ENCODE assay signal across 8 cellular contexts in genomic region chr2:142259356-142259755, GRCh38.
"Had no signal": no experiment of that assay in that cellular context is flagged by ENCODE, and none has a peak within 500 bp of the region (broad histone marks: within the 10 kb centered on the region; RNA-seq: fewer than 3 reads in every experiment).

No MANE protein-coding gene starts in this region.

- FAIRE-seq: H1, H54 had no signal

- H3K9ac ChIP-seq: GM23248 had no signal

- H3K27ac ChIP-seq: GM23248, HL-60 had no signal

- H3K4me3 ChIP-seq: GM23248 had no signal

- H2AFZ ChIP-seq: GM23248 had no signal

- DNase-seq: GM23248, H9, HCEC 1CT, Kasumi-1, KG1 had no signal
